Comparison of ENCODE assay signal across 18 cellular contexts in the genomic region with DNA sequence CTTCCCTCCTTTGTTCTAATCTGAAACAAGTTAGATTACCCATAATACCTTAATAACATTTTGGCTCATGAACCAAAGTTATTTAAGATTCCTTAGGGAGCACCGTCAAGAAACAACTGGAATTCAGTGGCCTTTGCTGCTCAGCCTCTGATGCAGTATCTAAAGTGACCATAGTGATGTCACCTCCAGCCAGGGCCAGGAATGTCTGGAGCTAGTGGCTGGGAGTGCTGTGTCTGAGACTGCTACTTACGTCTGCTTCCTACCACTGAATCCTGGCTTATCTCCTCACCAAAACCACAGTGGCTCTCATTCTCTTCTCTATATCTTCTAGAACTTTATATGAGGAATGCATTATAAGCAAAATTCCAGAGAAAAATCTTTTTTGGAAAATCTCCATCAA.
A peak's percentile ranks its signal among the peaks of the same experiment; 100 is the strongest.
DNase-seq lines count a peak whose midpoint lies in the region; ATAC-seq and TF ChIP-seq lines count a peak whose summit lies in the region.
"Had no signal": no experiment of that assay in that cellular context is flagged by ENCODE, and none has a peak within 500 bp of the region (broad histone marks: within the 10 kb centered on the region; RNA-seq: fewer than 3 reads in every experiment).

No MANE protein-coding gene starts in this region.

- no peak overlapping the region for H4K91ac ChIP-seq in mesenchymal stem cell (ENCODE audit: low read length)

- TF ChIP-seq EP300 in stomach (IDR thresholded peaks at IDR 0.05) = no peak

- H3K36me3 ChIP-seq in heart left ventricle (no peaks in the 10 kb centered on the region), mesenchymal stem cell (ENCODE audit: control insufficient read depth in 1 of 2, insufficient read depth in 2 of 2, low read depth in 1 of 2, low read length in 2 of 2) (no peaks in the 10 kb centered on the region), tibial artery (no peaks in the 10 kb centered on the region), stomach (no peaks in the 10 kb centered on the region)

- ATAC-seq in heart left ventricle = peak; percentile 71 to 88 (median 80)
- ATAC-seq: T-cell had no signal

- intact Hi-C loops in heart left ventricle (cut with DNase I) (no loop called here), cardiac septum (cut with DNase I) (no loop called here), tibial artery (cut with DNase I; ENCODE audit: low total_unique reads) (no loop called here), stomach (cut with DNase I; ENCODE audit: low total_unique reads) (no loop called here)

- H3K4me2 ChIP-seq in mesenchymal stem cell (ENCODE audit: low read length, poor library complexity, severe bottlenecking) = no peak overlapping the region

- no peak overlapping the region for H3K14ac ChIP-seq in mesenchymal stem cell (ENCODE audit: low read length in 2 of 2)

- no peak overlapping the region for H2AFZ ChIP-seq in mesenchymal stem cell (ENCODE audit: low read depth, low read length)

- TF ChIP-seq POLR2A in heart left ventricle (IDR thresholded peaks at IDR 0.05) (no peak), stomach (IDR thresholded peaks at IDR 0.05) (no peak)

- no peak overlapping the region for H3K23ac ChIP-seq in mesenchymal stem cell (ENCODE audit: low read length in 2 of 2)

- peaks cover 0 to 6% (median 0%) of the 10 kb centered on the region in 12 donors for H3K9me3 ChIP-seq in heart left ventricle
- H3K9me3 ChIP-seq in mesenchymal stem cell (ENCODE audit: control insufficient read depth, low read length) = no peaks in the 10 kb centered on the region
- no peaks in the 10 kb centered on the region for H3K9me3 ChIP-seq in tibial artery
- H3K9me3 ChIP-seq in stomach = no peaks in the 10 kb centered on the region

- H3K4me3 ChIP-seq in heart left ventricle = no peak overlapping the region
- no peak overlapping the region for H3K4me3 ChIP-seq in mesenchymal stem cell (ENCODE audit: insufficient read depth in 1 of 2, low read depth in 1 of 2, low read length in 2 of 2)
- H3K4me3 ChIP-seq in tibial artery = no peak overlapping the region
- H3K4me3 ChIP-seq in stomach = no peak overlapping the region

- no peak overlapping the region for H2BK15ac ChIP-seq in mesenchymal stem cell (ENCODE audit: low read depth, poor library complexity, severe bottlenecking)

- 10 to 30% (median 14%) methylated on average over 2 of the region's 2 CpGs for WGBS in heart left ventricle, 4 donors
- WGBS in mesenchymal stem cell = 78% methylated on average over 1 of the region's 2 CpGs
- 34 to 58% (median 49%) methylated on average over 2 of the region's 2 CpGs for WGBS in stomach, 5 donors

- no peak overlapping the region for H2AK5ac ChIP-seq in mesenchymal stem cell (ENCODE audit: low read length, severe bottlenecking)

- no peak overlapping the region for H3K4ac ChIP-seq in mesenchymal stem cell (ENCODE audit: low read depth in 1 of 2, low read length in 2 of 2)

- TF ChIP-seq CTCF in heart left ventricle (IDR thresholded peaks at IDR 0.05) (no peak), tibial artery (IDR thresholded peaks at IDR 0.05) (no peak), stomach (IDR thresholded peaks at IDR 0.05) (no peak)

- no peaks in the 10 kb centered on the region for H3K27me3 ChIP-seq in heart left ventricle
- H3K27me3 ChIP-seq in mesenchymal stem cell (ENCODE audit: control insufficient read depth in 1 of 2, insufficient read depth in 1 of 2, low read length in 2 of 2) = no peaks in the 10 kb centered on the region
- no peaks in the 10 kb centered on the region for H3K27me3 ChIP-seq in tibial artery
- H3K27me3 ChIP-seq in stomach = no peaks in the 10 kb centered on the region

- H2BK12ac ChIP-seq in mesenchymal stem cell (ENCODE audit: low read length in 2 of 2) = no peak overlapping the region

- H4K8ac ChIP-seq in mesenchymal stem cell (ENCODE audit: low read length) = no peak overlapping the region

- H3K79me1 ChIP-seq in mesenchymal stem cell (replicated peaks; ENCODE audit: low read length, poor library complexity, severe bottlenecking) = no peaks in the 10 kb centered on the region

- H3K27ac ChIP-seq in heart left ventricle = no peak overlapping the region
- no peak overlapping the region for H3K27ac ChIP-seq in mesenchymal stem cell (ENCODE audit: low read length, poor library complexity, severe bottlenecking)
- peak overlapping the region in 1 of 2 donors; percentile 27 for H3K27ac ChIP-seq in tibial artery
- H3K27ac ChIP-seq in stomach = no peak overlapping the region

- DNase-seq in heart left ventricle = peak in 4 of 5 donors; percentile 16 to 36 (median 29)
- no peak for DNase-seq in cardiac septum (ENCODE audit: low spot score)
- DNase-seq in dedifferentiated amniotic fluid mesenchymal stem cell (ENCODE audit: extremely low spot score) = peak; percentile 24
- peak; percentile 67 for DNase-seq in mesenchymal stem cell
- DNase-seq in tibial artery = peak; percentile 22 to 66
- DNase-seq in stomach = no peak
- no peak for DNase-seq in SKM-1 treated with dmso at 0.1 percent for 144 hours (lab: John Stamatoyannopoulos, UW; ENCODE audit: unreplicated experiment)
- DNase-seq in NCI-H526 (lab: John Stamatoyannopoulos, UW) = no peak
- DNase-seq: activated CD4-positive, alpha-beta T cell treated with anti-CD3 and anti-CD28 coated beads, Interleukin-2, amount 10 ng/mL, durations not matched to agents 24 days and 14 days; C1 segment of cervical spinal cord; foreskin fibroblast; hypothalamus; IMR-90; midbrain; NCI-H1436; NCI-H526 treated with DMSO at 0.1 percent for 48 hours; stimulated activated CD4-positive, alpha-beta T cell treated with anti-CD3 and anti-CD28 coated beads, Interleukin-12 subunit alpha, Interleukin-12 subunit beta, amount 100 ng/mL, for 4 hours; T-cell had no signal

- no peak overlapping the region for H2BK120ac ChIP-seq in mesenchymal stem cell (ENCODE audit: low read depth, low read length)

- H2BK5ac ChIP-seq in mesenchymal stem cell (ENCODE audit: low read depth, low read length, poor library complexity, severe bottlenecking) = no peak overlapping the region

- H3K18ac ChIP-seq in mesenchymal stem cell (ENCODE audit: low read depth in 1 of 2, low read length in 2 of 2) = no peak overlapping the region

- H3K4me1 ChIP-seq in heart left ventricle (peaks cover 0 to 3% (median 0%) of the 10 kb centered on the region in 12 donors), mesenchymal stem cell (ENCODE audit: control insufficient read depth, insufficient read depth, low read depth, low read length) (no peaks in the 10 kb centered on the region), tibial artery (peaks cover 0 to 12% (median 0%) of the 10 kb centered on the region in 4 donors), stomach (no peaks in the 10 kb centered on the region)

- no peak overlapping the region for H3K9ac ChIP-seq in mesenchymal stem cell (ENCODE audit: low read length)

Comparison
In these comparisons a context has a peak if more than half of its experiments do, and no peak if none do; other contexts are left out.
1. DNase-seq: peak in heart left ventricle (4 of 5), dedifferentiated amniotic fluid mesenchymal stem cell (single experiment), mesenchymal stem cell (single experiment) and tibial artery (2 of 2); none in cardiac septum (single experiment), stomach (single experiment), SKM-1 treated with dmso at 0.1 percent for 144 hours (single experiment) and NCI-H526 (0 of 2).